ENCODE assay signal across 21 cellular contexts in the genomic region with DNA sequence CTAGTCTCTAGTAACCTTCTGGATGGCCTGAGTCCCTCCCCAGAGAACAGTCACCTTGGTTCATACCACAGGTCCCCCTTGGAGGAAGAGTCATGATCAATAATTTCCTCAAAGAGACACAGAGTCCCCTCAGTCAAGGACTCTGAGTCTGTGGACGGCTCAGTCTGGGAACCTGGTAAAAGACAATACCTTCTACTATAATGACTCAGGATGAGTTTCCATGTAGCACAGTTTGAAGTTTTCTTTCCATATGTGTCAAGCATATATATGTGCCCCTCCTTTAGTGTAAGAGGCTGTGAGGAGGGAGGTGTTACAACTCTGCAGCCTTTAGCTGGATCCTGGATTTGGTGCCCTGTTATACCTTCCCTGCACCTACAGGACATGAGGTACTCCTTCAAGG. TPM values are rescaled to one million over a fixed set of nuclear protein-coding genes. Genes with fewer than 3 reads are reported as not detected.
"Had no signal": no experiment of that assay in that cellular context is flagged by ENCODE, and none has a peak within 500 bp of the region (broad histone marks: within the 10 kb centered on the region; RNA-seq: fewer than 3 reads in every experiment).

No MANE protein-coding gene starts in this region.

- H3K4me3 ChIP-seq: gastrocnemius medialis, lower lobe of right lung, ovary, psoas muscle, sigmoid colon, stomach, thyroid gland had no signal

- H3K9me3 ChIP-seq: gastrocnemius medialis, lower lobe of right lung, ovary, psoas muscle, sigmoid colon, stomach, thyroid gland had no signal

- H3K4me1 ChIP-seq: gastrocnemius medialis, lower lobe of right lung, psoas muscle, sigmoid colon, stomach, thyroid gland had no signal

- H3K27me3 ChIP-seq: ovary, thyroid gland had no signal

- FAIRE-seq: endometrium, keratinocyte had no signal

- ATAC-seq: effector memory CD8-positive, alpha-beta T cell; gastrocnemius medialis; left ventricle myocardium superior; lower lobe of right lung; naive thymus-derived CD8-positive, alpha-beta T cell; psoas muscle; right cardiac atrium; stimulated activated naive B cell treated with anti-CD40 and anti-IgM and Interleukin-4, amounts not matched to agents 10 μg/mL and 1 μg/mL and 100 μg/mL, for 72 hours had no signal

- H3K27ac ChIP-seq: gastrocnemius medialis, lower lobe of right lung, ovary, psoas muscle, sigmoid colon, stomach, thyroid gland had no signal

- H3K36me3 ChIP-seq: gastrocnemius medialis, lower lobe of right lung, ovary, sigmoid colon, stomach, thyroid gland had no signal

- DNase-seq: cortex of kidney; effector memory CD8-positive, alpha-beta T cell; gastrocnemius medialis; head of caudate nucleus; left ventricle myocardium superior; lower lobe of right lung; naive thymus-derived CD8-positive, alpha-beta T cell; nephron progenitor cell; nucleus accumbens; ovary; posterior cingulate gyrus; psoas muscle; right cardiac atrium; stimulated activated CD4-positive, alpha-beta T cell treated with anti-CD3 and anti-CD28 coated beads, Interleukin-4, amount 100 ng/mL, for 4 hours; stimulated activated naive B cell treated with anti-CD40 and anti-IgM and Interleukin-4, amounts not matched to agents 10 μg/mL and 1 μg/mL and 100 μg/mL, for 72 hours; stomach; thyroid gland; trophoblast cell had no signal

RNA-seq across cellular contexts. Expression of a gene that starts 54.4 kb away (rescaled TPM):
- total RNA-seq: naive thymus-derived CD8-positive, alpha-beta T cell had no signal
